ENCODE assay signal across 8 cellular contexts in genomic region chr19:11346104-11346940, GRCh38. TPM values are rescaled to one million over a fixed set of nuclear protein-coding genes. Genes with fewer than 3 reads are reported as not detected.
DNase-seq lines count a peak whose midpoint lies in the region; ATAC-seq and TF ChIP-seq lines count a peak whose summit lies in the region.

CCDC159 (plus strand) TSS chr19:11346519; CDS start chr19:11346607, 88 bp downstream.
TMEM205 (minus strand) TSS chr19:11346268; CDS start chr19:11345619, 649 bp downstream.

- H3K9me3 ChIP-seq in DOHH2 (ENCODE audit: control insufficient read depth, insufficient read depth, low read length) (peaks cover 6% of the 10 kb centered on the region; the same call in 1 of the 2 replicates), KOPT-K1 (ENCODE audit: insufficient read depth, low read length, poor library complexity, severe bottlenecking) (peaks cover 8% of the 10 kb centered on the region), esophagus squamous epithelium (no peaks in the 10 kb centered on the region)

- H3K27me3 ChIP-seq in DOHH2 (ENCODE audit: control insufficient read depth, low read length) (no peaks in the 10 kb centered on the region), esophagus squamous epithelium (no peaks in the 10 kb centered on the region)

- peaks cover 27% of the 10 kb centered on the region for H3K4me1 ChIP-seq in DOHH2 (ENCODE audit: control insufficient read depth, low read length)
- H3K4me1 ChIP-seq in esophagus squamous epithelium = peaks cover 27 to 47% (median 33%) of the 10 kb centered on the region in 3 donors

- peaks cover 9% of the 10 kb centered on the region for H3K36me3 ChIP-seq in DOHH2 (ENCODE audit: control insufficient read depth, low read length)
- no peaks in the 10 kb centered on the region for H3K36me3 ChIP-seq in KOPT-K1 (ENCODE audit: insufficient read depth, low read length)
- H3K36me3 ChIP-seq in esophagus squamous epithelium = peaks cover 0 to 16% (median 0%) of the 10 kb centered on the region in 3 donors

- H3K9me2 ChIP-seq in DOHH2 (replicated peaks; ENCODE audit: control insufficient read depth, low read length) = no peaks in the 10 kb centered on the region

- TF ChIP-seq CTCF in DOHH2 (IDR thresholded peaks at IDR 0.05; ENCODE audit: low read depth, low read length, poor library complexity, severe bottlenecking) = peak; percentile 42
- no peak for TF ChIP-seq CTCF in esophagus squamous epithelium (IDR thresholded peaks at IDR 0.05)

- H3K4me3 ChIP-seq in DOHH2 (ENCODE audit: low read length) = peak within 1 kb of the TSS; percentile 94
- H3K4me3 ChIP-seq in esophagus squamous epithelium = peak within 1 kb of the TSS; percentile 56 to 91 (median 79)

- 0 to 1% methylated on average over 19 to 24 of the region's 50 CpGs for WGBS in esophagus squamous epithelium, 2 donors

- ATAC-seq in GM21786 (IDR thresholded peaks at IDR 0.05; ENCODE audit: unreplicated experiment) = peak; percentile 82

- peaks cover 14% of the 10 kb centered on the region for H3K79me2 ChIP-seq in DOHH2 (ENCODE audit: control insufficient read depth, low read length)

- DNase-seq in RKO (ENCODE audit: low spot score) = peak; percentile 99
- peak; percentile 96 for DNase-seq in activated T-helper 1 cell treated with Interleukin-2 at 50 U/mL for 16 hours (ENCODE audit: low read depth)
- peak; percentile 89 for DNase-seq in esophagus squamous epithelium (lab: John Stamatoyannopoulos, UW)
- peak; percentile 100 for DNase-seq in myocyte (ENCODE audit: low read depth)
- peak; percentile 93 to 98 for DNase-seq in stimulated activated CD8-positive, alpha-beta memory T cell treated with anti-CD3 and anti-CD28 coated beads, Interleukin-7, amount 100 ng/mL, for 48 hours (ENCODE audit: extremely low read depth in 1 of 2, low read depth in 1 of 2)

- H3F3A ChIP-seq in DOHH2 (ENCODE audit: control insufficient read depth, insufficient read depth) = no peaks in the 10 kb centered on the region

- peak within 1 kb of the TSS; percentile 44 for H3K27ac ChIP-seq in DOHH2 (ENCODE audit: low read depth, low read length)
- peak within 1 kb of the TSS; percentile 50 for H3K27ac ChIP-seq in KOPT-K1 (ENCODE audit: low read depth, low read length, poor library complexity, severe bottlenecking)
- H3K27ac ChIP-seq in esophagus squamous epithelium = peak within 1 kb of the TSS; percentile 85 to 94 (median 88)

- H3K4me2 ChIP-seq in DOHH2 (ENCODE audit: low read length) = peak within 1 kb of the TSS; percentile 87

- intact Hi-C loops in esophagus squamous epithelium (cut with DNase I) = no loop called here

- peak in 3 of 4 donors; percentile 73 to 78 (median 78) for TF ChIP-seq POLR2A in esophagus squamous epithelium (IDR thresholded peaks at IDR 0.05)

- no peaks in the 10 kb centered on the region for H4K20me1 ChIP-seq in DOHH2 (ENCODE audit: control insufficient read depth, insufficient read depth, low read depth, low read length)

RNA-seq across cellular contexts. Expression of gene CCDC159, which starts in this region (rescaled TPM):
- total RNA-seq in esophagus squamous epithelium (10 to 100 TPM in 1 of 4 donors, 1 to 10 TPM in 3; 5.7 to 17.7 (median 8.0) TPM), myocyte (3.5 and 4.4 TPM in 2 replicates)
- 24.0 TPM for polyA plus RNA-seq in myocyte (2012)

RNA-seq across cellular contexts. Expression of gene TMEM205, which starts in this region (rescaled TPM):
- total RNA-seq in esophagus squamous epithelium = 100 to 1,000 TPM in 2 of 4 donors, 10 to 100 TPM in 2; 80.1 to 173 (median 129) TPM
- 256 and 374 TPM in 2 replicates for total RNA-seq in myocyte
- 119 TPM for polyA plus RNA-seq in myocyte (2012)

Comparison
In these comparisons a context has a peak if more than half of its experiments do, and no peak if none do; other contexts are left out.
1. Peak in every context shown above with its lines: DNase-seq, ATAC-seq, H3K4me3 ChIP-seq and H3K27ac ChIP-seq.